Comparison of ENCODE assay signal across 12 cellular contexts in the genomic region with DNA sequence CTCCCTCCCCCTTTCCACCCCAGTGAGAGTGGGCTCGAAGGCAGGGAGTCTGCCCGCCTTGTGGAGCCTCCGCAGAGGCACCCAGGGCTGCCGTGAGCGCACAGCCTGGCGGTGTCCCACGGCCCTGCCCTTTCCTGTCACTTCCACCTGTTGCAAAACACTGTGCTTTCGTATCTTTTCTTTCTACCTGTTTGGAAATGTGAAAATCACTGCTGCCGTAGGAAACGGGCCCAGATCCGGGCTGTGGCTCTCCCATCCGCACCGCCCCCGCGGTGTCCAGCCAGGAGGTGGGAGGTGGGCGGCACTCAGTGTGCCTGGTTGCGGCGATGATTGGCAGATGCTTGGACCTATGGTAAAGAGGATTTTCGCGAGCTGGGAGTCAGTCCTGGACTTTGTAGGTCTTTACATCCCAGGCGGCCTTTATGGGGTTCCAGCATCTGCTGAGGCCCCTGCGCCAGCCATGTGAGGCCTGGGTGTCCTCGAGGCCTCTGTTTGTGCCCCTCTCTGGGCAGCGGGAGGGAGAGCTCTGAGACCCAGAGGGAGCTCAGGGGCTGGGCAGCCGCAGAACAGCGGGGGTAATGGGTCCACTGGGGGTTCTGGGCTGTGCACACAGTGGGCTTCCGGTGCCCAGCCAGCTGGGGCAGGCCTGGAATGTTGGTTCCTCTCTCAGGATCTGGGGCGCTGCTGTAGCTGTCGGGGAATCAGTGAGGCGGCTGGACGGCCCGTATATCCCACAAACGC. TPM values are rescaled to one million over a fixed set of nuclear protein-coding genes. Genes with fewer than 3 reads are reported as not detected.
DNase-seq lines count a peak whose midpoint lies in the region; ATAC-seq lines count a peak whose summit lies in the region.
"Had no signal": no experiment of that assay in that cellular context is flagged by ENCODE, and none has a peak within 500 bp of the region (broad histone marks: within the 10 kb centered on the region; RNA-seq: fewer than 3 reads in every experiment).

No MANE protein-coding gene starts in this region.

- peaks cover 2% of the 10 kb centered on the region for H3K36me3 ChIP-seq in mesendoderm (ENCODE audit: control insufficient read depth, insufficient read depth, low read length)

- peaks cover 70% of the 10 kb centered on the region for H3K4me1 Mint-ChIP-seq in stimulated activated naive CD8-positive, alpha-beta T cell treated with anti-CD3 and anti-CD28 coated beads, Interleukin-15, amount 100 ng/mL, for 72 hours
- peaks cover 65% of the 10 kb centered on the region for H3K4me1 Mint-ChIP-seq in dendritic cell treated with granulocyte-macrophage colony-stimulating factor and Interleukin-4, amounts not matched to agents 40 ng/mL and 50 ng/mL, for 4 days (ENCODE audit: low read depth)
- H3K4me1 Mint-ChIP-seq in stimulated activated memory B cell treated with anti-CD40 and anti-IgM and Interleukin-4, amounts not matched to agents 10 μg/mL and 1 μg/mL and 100 μg/mL, for 72 hours = peaks cover 46% of the 10 kb centered on the region

- no peak overlapping the region for H4K8ac ChIP-seq in mesendoderm (ENCODE audit: low read depth, low read length)

- H3K27ac Mint-ChIP-seq in stimulated activated naive CD8-positive, alpha-beta T cell treated with anti-CD3 and anti-CD28 coated beads, Interleukin-15, amount 100 ng/mL, for 72 hours = peak overlapping the region in 1 of 2 donors; percentile 83
- peak overlapping the region; percentile 64 for H3K27ac Mint-ChIP-seq in dendritic cell treated with granulocyte-macrophage colony-stimulating factor and Interleukin-4, amounts not matched to agents 40 ng/mL and 50 ng/mL, for 4 days
- no peak overlapping the region for H3K27ac Mint-ChIP-seq in stimulated activated memory B cell treated with anti-CD40 and anti-IgM and Interleukin-4, amounts not matched to agents 10 μg/mL and 1 μg/mL and 100 μg/mL, for 72 hours

- H3K9ac ChIP-seq in mesendoderm (ENCODE audit: low read length) = no peak overlapping the region

- H3K23ac ChIP-seq in mesendoderm (ENCODE audit: low read length) = no peak overlapping the region

- H3K27me3 ChIP-seq in mesendoderm (ENCODE audit: insufficient read depth, low read length, poor library complexity) = no peaks in the 10 kb centered on the region

- no peak for ATAC-seq in stimulated activated naive CD8-positive, alpha-beta T cell treated with anti-CD3 and anti-CD28 coated beads, Interleukin-15, amount 100 ng/mL, for 72 hours
- ATAC-seq in stimulated activated naive CD8-positive, alpha-beta T cell treated with anti-CD3 and anti-CD28 coated beads, Interleukin-15, Interleukin-2, amounts not matched to agents 100 U/mL and 50 U/mL, for 24 hours = no peak
- no peak for ATAC-seq in stimulated activated memory B cell treated with anti-CD40 and anti-IgM and Interleukin-4, amounts not matched to agents 10 μg/mL and 1 μg/mL and 100 μg/mL, for 72 hours
- ATAC-seq in HG02885 (IDR thresholded peaks at IDR 0.05; ENCODE audit: poor library complexity, unreplicated experiment) = no peak

- WGBS in mesendoderm (ENCODE audit: extremely low coverage, insufficient coverage, low lambda C conversion rate) = no CpG with 5 or more reads among the region's 33 CpGs

- H3K9me3 Mint-ChIP-seq in stimulated activated naive CD8-positive, alpha-beta T cell treated with anti-CD3 and anti-CD28 coated beads, Interleukin-15, amount 100 ng/mL, for 72 hours = no peaks in the 10 kb centered on the region
- no peaks in the 10 kb centered on the region for H3K9me3 Mint-ChIP-seq in dendritic cell treated with granulocyte-macrophage colony-stimulating factor and Interleukin-4, amounts not matched to agents 40 ng/mL and 50 ng/mL, for 4 days
- H3K9me3 Mint-ChIP-seq in stimulated activated memory B cell treated with anti-CD40 and anti-IgM and Interleukin-4, amounts not matched to agents 10 μg/mL and 1 μg/mL and 100 μg/mL, for 72 hours = no peaks in the 10 kb centered on the region
- H3K9me3 Mint-ChIP-seq: CD4-positive, CD25-positive, alpha-beta regulatory T cell had no signal

- H3K36me3 Mint-ChIP-seq in dendritic cell treated with granulocyte-macrophage colony-stimulating factor and Interleukin-4, amounts not matched to agents 40 ng/mL and 50 ng/mL, for 4 days (ENCODE audit: low read depth) = peaks cover 77% of the 10 kb centered on the region
- peaks cover 13% of the 10 kb centered on the region for H3K36me3 Mint-ChIP-seq in stimulated activated memory B cell treated with anti-CD40 and anti-IgM and Interleukin-4, amounts not matched to agents 10 μg/mL and 1 μg/mL and 100 μg/mL, for 72 hours

- peak overlapping the region; percentile 15 for H3K56ac ChIP-seq in mesendoderm (ENCODE audit: low read length)

- H2BK5ac ChIP-seq in mesendoderm (ENCODE audit: low read length) = no peak overlapping the region

- H3K4me3 ChIP-seq in mesendoderm (ENCODE audit: low read length) = no peak overlapping the region
- H3K4me3 ChIP-seq: SK-N-MC had no signal

- no peaks in the 10 kb centered on the region for H3K27me3 Mint-ChIP-seq in stimulated activated naive CD8-positive, alpha-beta T cell treated with anti-CD3 and anti-CD28 coated beads, Interleukin-15, amount 100 ng/mL, for 72 hours
- H3K27me3 Mint-ChIP-seq in dendritic cell treated with granulocyte-macrophage colony-stimulating factor and Interleukin-4, amounts not matched to agents 40 ng/mL and 50 ng/mL, for 4 days = no peaks in the 10 kb centered on the region
- H3K27me3 Mint-ChIP-seq in stimulated activated memory B cell treated with anti-CD40 and anti-IgM and Interleukin-4, amounts not matched to agents 10 μg/mL and 1 μg/mL and 100 μg/mL, for 72 hours = no peaks in the 10 kb centered on the region

- H3K79me2 ChIP-seq in mesendoderm (ENCODE audit: control insufficient read depth, insufficient read depth, low read length) = peaks cover 80% of the 10 kb centered on the region

- no peak overlapping the region for H3K4me2 ChIP-seq in mesendoderm (ENCODE audit: low read length)

- H2BK15ac ChIP-seq in mesendoderm (replicated peaks; ENCODE audit: low read depth) = no peak overlapping the region

- no peak overlapping the region for H3K4ac ChIP-seq in mesendoderm (ENCODE audit: low read depth, low read length)

- intact Hi-C loops in dendritic cell treated with granulocyte-macrophage colony-stimulating factor and Interleukin-4, amounts not matched to agents 40 ng/mL and 50 ng/mL, for 4 days (cut with micrococcal nuclease) = no loop called here

- H3K4me1 ChIP-seq in mesendoderm (ENCODE audit: control insufficient read depth, low read depth, low read length) = no peaks in the 10 kb centered on the region

- no peak for DNase-seq in stimulated activated naive CD8-positive, alpha-beta T cell treated with anti-CD3 and anti-CD28 coated beads, Interleukin-15, amount 100 ng/mL, for 72 hours
- DNase-seq in stimulated activated naive CD8-positive, alpha-beta T cell treated with anti-CD3 and anti-CD28 coated beads, Interleukin-15, Interleukin-2, amounts not matched to agents 100 U/mL and 50 U/mL, for 24 hours = no peak
- DNase-seq in mesendoderm (peak; percentile 76), NCI-H446 treated with DMSO at 0.1 percent for 48 hours (lab: John Stamatoyannopoulos, UW) (no peak), T1000 (lab: John Stamatoyannopoulos, UW) (no peak)
- DNase-seq: activated CD8-positive, alpha-beta memory T cell treated with anti-CD3 and anti-CD28 coated beads, Interleukin-2, amount 50 U/mL, for 48 hours; CD4-positive, CD25-positive, alpha-beta regulatory T cell; cortex of kidney had no signal

- H3K27ac ChIP-seq in mesendoderm (ENCODE audit: low read depth, low read length) = no peak overlapping the region
- H3K27ac ChIP-seq: SK-N-MC had no signal

- H2BK120ac ChIP-seq in mesendoderm (ENCODE audit: low read depth, low read length) = no peak overlapping the region

- no peak overlapping the region for H2AK5ac ChIP-seq in mesendoderm (ENCODE audit: low read length)

- no peak overlapping the region for H4K5ac ChIP-seq in mesendoderm (ENCODE audit: low read length)

- no peak overlapping the region for H3K18ac ChIP-seq in mesendoderm (ENCODE audit: low read length)

- peak overlapping the region; percentile 35 to 51 for H3K4me3 Mint-ChIP-seq in stimulated activated naive CD8-positive, alpha-beta T cell treated with anti-CD3 and anti-CD28 coated beads, Interleukin-15, amount 100 ng/mL, for 72 hours
- H3K4me3 Mint-ChIP-seq in dendritic cell treated with granulocyte-macrophage colony-stimulating factor and Interleukin-4, amounts not matched to agents 40 ng/mL and 50 ng/mL, for 4 days = no peak overlapping the region
- no peak overlapping the region for H3K4me3 Mint-ChIP-seq in stimulated activated memory B cell treated with anti-CD40 and anti-IgM and Interleukin-4, amounts not matched to agents 10 μg/mL and 1 μg/mL and 100 μg/mL, for 72 hours

- H3K79me1 ChIP-seq in mesendoderm (ENCODE audit: low read length) = peaks cover 22% of the 10 kb centered on the region

RNA-seq across cellular contexts. Expression of gene STK11, which starts 6.1 kb away (rescaled TPM):
- 33.8 TPM for polyA plus RNA-seq in mesendoderm (2013, experiment 1 of 2)
- polyA plus RNA-seq in mesendoderm (2013, experiment 2 of 2) = 34.4 TPM

RNA-seq across cellular contexts. Expression of gene CBARP, which starts 26.1 kb away (rescaled TPM):
- polyA plus RNA-seq in mesendoderm (2013, experiment 1 of 2) = 3.2 TPM
- 3.5 TPM for polyA plus RNA-seq in mesendoderm (2013, experiment 2 of 2)
- polyA plus RNA-seq: CD4-positive, CD25-positive, alpha-beta regulatory T cell had no signal

RNA-seq across cellular contexts. Expression of gene ATP5F1D, which starts 29.9 kb away (rescaled TPM):
- 127 TPM for polyA plus RNA-seq in mesendoderm (2013, experiment 1 of 2)
- polyA plus RNA-seq in mesendoderm (2013, experiment 2 of 2) = 122 TPM

RNA-seq across cellular contexts. Expression of gene MIDN, which starts 36.7 kb away (rescaled TPM):
- 133 TPM for polyA plus RNA-seq in mesendoderm (2013, experiment 1 of 2)
- 131 TPM for polyA plus RNA-seq in mesendoderm (2013, experiment 2 of 2)

RNA-seq across cellular contexts. Expression of gene SBNO2, which starts 37.6 kb away (rescaled TPM):
- polyA plus RNA-seq in mesendoderm (2013, experiment 1 of 2) = 16.7 TPM
- 15.3 TPM for polyA plus RNA-seq in mesendoderm (2013, experiment 2 of 2)

Comparison
In these comparisons a context has a peak if more than half of its experiments do, and no peak if none do; other contexts are left out.
1. H3K4me3 Mint-ChIP-seq: peak in stimulated activated naive CD8-positive, alpha-beta T cell treated with anti-CD3 and anti-CD28 coated beads, Interleukin-15, amount 100 ng/mL, for 72 hours (2 of 2); none in dendritic cell treated with granulocyte-macrophage colony-stimulating factor and Interleukin-4, amounts not matched to agents 40 ng/mL and 50 ng/mL, for 4 days (single experiment) and stimulated activated memory B cell treated with anti-CD40 and anti-IgM and Interleukin-4, amounts not matched to agents 10 μg/mL and 1 μg/mL and 100 μg/mL, for 72 hours (single experiment).